11 cellular contexts compared by ENCODE assay signal in the genomic region with DNA sequence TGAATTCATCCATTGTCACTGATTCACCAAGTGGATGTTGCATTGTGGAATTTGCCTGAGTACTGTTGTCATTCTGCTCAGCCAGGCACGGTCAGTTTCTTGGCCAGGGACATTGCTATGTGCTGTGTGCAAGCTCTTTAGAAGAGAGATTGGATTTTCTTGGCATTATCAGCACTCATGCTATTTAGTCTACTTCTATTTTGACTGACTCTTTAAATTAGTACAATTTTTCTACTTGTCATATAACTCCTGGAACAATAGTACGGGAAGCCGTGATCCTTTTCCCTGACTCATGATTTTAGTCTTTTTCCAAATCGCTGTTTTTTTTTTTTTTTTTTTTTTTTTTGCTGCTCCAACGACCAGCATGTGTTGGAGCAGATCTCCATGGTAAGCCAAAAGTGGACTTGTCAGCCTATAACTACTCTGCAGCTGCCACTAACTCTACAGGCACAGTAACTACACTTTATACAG.
DNase-seq lines count a peak whose midpoint lies in the region; ATAC-seq and TF ChIP-seq lines count a peak whose summit lies in the region.
"Had no signal": no experiment of that assay in that cellular context is flagged by ENCODE, and none has a peak within 500 bp of the region (broad histone marks: within the 10 kb centered on the region; RNA-seq: fewer than 3 reads in every experiment).

No MANE protein-coding gene starts in this region.

- peak overlapping the region; percentile 87 for H3K27ac ChIP-seq in effector memory CD4-positive, alpha-beta T cell (ENCODE audit: insufficient read depth, low read length, poor library complexity, severe bottlenecking)
- H3K27ac ChIP-seq: SJSA1 had no signal

- H3K4me1 Mint-ChIP-seq in activated naive CD4-positive, alpha-beta T cell treated with anti-CD3 and anti-CD28 coated beads, Interleukin-2, amount 10 ng/mL, durations not matched to agents 7 days and 5 days, result peaks cover 79% of the 10 kb centered on the region
- H3K4me1 Mint-ChIP-seq in memory B cell (peaks cover 29% of the 10 kb centered on the region), type B pancreatic cell (ENCODE audit: unreplicated experiment) (peaks cover 7% of the 10 kb centered on the region)

- TF ChIP-seq CTCF in type B pancreatic cell (conservative IDR thresholded peaks at IDR 0.05), result no peak

- no peaks in the 10 kb centered on the region for H3K27me3 ChIP-seq in effector memory CD4-positive, alpha-beta T cell (replicated peaks; ENCODE audit: control insufficient read depth, insufficient read depth, low read length, poor library complexity, severe bottlenecking)
- H3K27me3 ChIP-seq: SJSA1, upper lobe of right lung had no signal

- no peaks in the 10 kb centered on the region for H3K9me3 ChIP-seq in effector memory CD4-positive, alpha-beta T cell (ENCODE audit: control insufficient read depth, low read length)
- H3K9me3 ChIP-seq: SJSA1, upper lobe of right lung had no signal

- no peak overlapping the region for H3K4me3 ChIP-seq in effector memory CD4-positive, alpha-beta T cell (ENCODE audit: insufficient read depth, low read depth, low read length, poor library complexity, severe bottlenecking)
- H3K4me3 ChIP-seq: SJSA1, upper lobe of right lung had no signal

- H3K27me3 Mint-ChIP-seq in activated naive CD4-positive, alpha-beta T cell treated with anti-CD3 and anti-CD28 coated beads, Interleukin-2, amount 10 ng/mL, durations not matched to agents 7 days and 5 days, result no peaks in the 10 kb centered on the region
- H3K27me3 Mint-ChIP-seq in memory B cell, result no peaks in the 10 kb centered on the region
- no peaks in the 10 kb centered on the region for H3K27me3 Mint-ChIP-seq in type B pancreatic cell

- H3K9me3 Mint-ChIP-seq in activated naive CD4-positive, alpha-beta T cell treated with anti-CD3 and anti-CD28 coated beads, Interleukin-2, amount 10 ng/mL, durations not matched to agents 7 days and 5 days, result no peaks in the 10 kb centered on the region
- H3K9me3 Mint-ChIP-seq in memory B cell (no peaks in the 10 kb centered on the region), type B pancreatic cell (no peaks in the 10 kb centered on the region)

- CTCF ChIA-PET in activated naive CD4-positive, alpha-beta T cell treated with anti-CD3 and anti-CD28 coated beads, Interleukin-2, amount 10 ng/mL, durations not matched to agents 7 days and 5 days (lab: Charles Lee), result interaction anchor here (0.9 to 1.1 kb wide), 2 partner anchors 12 to 15 kb away, joined by 3 read pairs; no protein-coding TSS in a partner anchor

- H3K4me3 Mint-ChIP-seq in activated naive CD4-positive, alpha-beta T cell treated with anti-CD3 and anti-CD28 coated beads, Interleukin-2, amount 10 ng/mL, durations not matched to agents 7 days and 5 days, result peak overlapping the region; percentile 16
- H3K4me3 Mint-ChIP-seq in memory B cell (peak overlapping the region; percentile 29), type B pancreatic cell (no peak overlapping the region)

- ATAC-seq in memory B cell (ENCODE audit: low read depth), result peak; percentile 12
- ATAC-seq in activated CD4-positive, CD25-positive, alpha-beta regulatory T cell treated with anti-CD3 and anti-CD28 coated beads, Interleukin-2, amount 50 U/mL, for 24 hours, result no peak
- no peak for ATAC-seq in GM18907 (IDR thresholded peaks at IDR 0.05; ENCODE audit: unreplicated experiment)

- peaks cover 81% of the 10 kb centered on the region for H3K36me3 Mint-ChIP-seq in activated naive CD4-positive, alpha-beta T cell treated with anti-CD3 and anti-CD28 coated beads, Interleukin-2, amount 10 ng/mL, durations not matched to agents 7 days and 5 days
- peaks cover 39% of the 10 kb centered on the region for H3K36me3 Mint-ChIP-seq in memory B cell
- H3K36me3 Mint-ChIP-seq in type B pancreatic cell, result peaks cover 45% of the 10 kb centered on the region

- peak overlapping the region; percentile 89 for H3K27ac Mint-ChIP-seq in activated naive CD4-positive, alpha-beta T cell treated with anti-CD3 and anti-CD28 coated beads, Interleukin-2, amount 10 ng/mL, durations not matched to agents 7 days and 5 days
- H3K27ac Mint-ChIP-seq in memory B cell (peak overlapping the region; percentile 95), type B pancreatic cell (peak overlapping the region; percentile 36)

- no peak for DNase-seq in activated naive CD4-positive, alpha-beta T cell treated with anti-CD3 and anti-CD28 coated beads, Interleukin-2, amount 10 ng/mL, durations not matched to agents 7 days and 5 days
- no peak for DNase-seq in activated naive CD4-positive, alpha-beta T cell treated with Interleukin-2 at 50 U/mL for 16 hours
- no peak for DNase-seq in effector memory CD4-positive, alpha-beta T cell
- no peak for DNase-seq in memory B cell (ENCODE audit: low spot score in 2 of 2)
- DNase-seq in type B pancreatic cell (ENCODE audit: extremely low spot score, unreplicated experiment), result no peak
- DNase-seq in RPMI8226, result no peak
- DNase-seq: NCI-H1694, upper lobe of right lung had no signal

- H3K4me1 ChIP-seq in effector memory CD4-positive, alpha-beta T cell (ENCODE audit: control insufficient read depth, insufficient read depth, low read length, poor library complexity, severe bottlenecking), result peaks cover 41% of the 10 kb centered on the region
- H3K4me1 ChIP-seq: SJSA1 had no signal

- peaks cover 39% of the 10 kb centered on the region for H3K36me3 ChIP-seq in effector memory CD4-positive, alpha-beta T cell (ENCODE audit: control insufficient read depth, insufficient read depth, low read length)

Comparison
In these comparisons a context has a peak if more than half of its experiments do, and no peak if none do; other contexts are left out.
1. H3K27ac Mint-ChIP-seq: peak in every context shown above with its lines; median percentile 95 in memory B cell; 89 in activated naive CD4-positive, alpha-beta T cell treated with anti-CD3 and anti-CD28 coated beads, Interleukin-2, amount 10 ng/mL, durations not matched to agents 7 days and 5 days; 36 in type B pancreatic cell.